In genomic region chr16:30526137-30526822, GRCh38 we compare ENCODE assay signal across 8 cellular contexts. TPM values are rescaled to one million over a fixed set of nuclear protein-coding genes. Genes with fewer than 3 reads are reported as not detected.
DNase-seq lines count a peak whose midpoint lies in the region; ATAC-seq and TF ChIP-seq lines count a peak whose summit lies in the region.

Gene ZNF768, minus strand, starts transcription at chr16:30526566. Its CDS starts 153 bp downstream, at chr16:30526413.

- peak; percentile 14 for DNase-seq in G401 (ENCODE audit: low spot score)
- peak in 1 of 2 donors; percentile 69 for DNase-seq in foreskin fibroblast
- peak; percentile 77 for DNase-seq in nephron progenitor cell
- no peak for DNase-seq in COLO829 (ENCODE audit: low spot score)

- no peaks in the 10 kb centered on the region; the same call in 1 of the 2 replicates for H3K36me3 ChIP-seq in Loucy (ENCODE audit: insufficient read depth, low read length)

- peak within 1 kb of the TSS; percentile 94 for H2AFZ ChIP-seq in Loucy (ENCODE audit: low read length)

- peak within 1 kb of the TSS; percentile 89 for H3K27ac Mint-ChIP-seq in activated T-helper 17 cell treated with anti-CD3 and anti-CD28 coated beads, Interleukin-2, amount 50 U/mL, for 72 hours
- H3K27ac Mint-ChIP-seq in nephron progenitor cell = peak within 1 kb of the TSS; percentile 93

- peak within 1 kb of the TSS; percentile 81 for H3K9ac ChIP-seq in Loucy (ENCODE audit: low read depth, low read length, poor library complexity, severe bottlenecking)

- H3K4me3 Mint-ChIP-seq in activated T-helper 17 cell treated with anti-CD3 and anti-CD28 coated beads, Interleukin-2, amount 50 U/mL, for 72 hours = peak within 1 kb of the TSS; percentile 82
- peak within 1 kb of the TSS; percentile 84 for H3K4me3 Mint-ChIP-seq in nephron progenitor cell

- peaks cover 12% of the 10 kb centered on the region for H3K4me1 Mint-ChIP-seq in activated T-helper 17 cell treated with anti-CD3 and anti-CD28 coated beads, Interleukin-2, amount 50 U/mL, for 72 hours
- peaks cover 31% of the 10 kb centered on the region for H3K4me1 Mint-ChIP-seq in nephron progenitor cell

- H3K4me3 ChIP-seq in Loucy (ENCODE audit: low read length, poor library complexity, severe bottlenecking) (peak within 1 kb of the TSS; percentile 88), foreskin fibroblast (ENCODE audit: low read depth in 1 of 2, low read length in 2 of 2) (peak within 1 kb of the TSS; percentile 75 to 85)

- H4K20me1 ChIP-seq in Loucy (ENCODE audit: insufficient read depth, low read length, poor library complexity, severe bottlenecking) = peaks cover 10% of the 10 kb centered on the region

- ATAC-seq in GM21723 (IDR thresholded peaks at IDR 0.05; ENCODE audit: unreplicated experiment) = peak; percentile 34
- peak; percentile 19 for ATAC-seq in activated T-helper 17 cell treated with anti-CD3 and anti-CD28 coated beads, Interleukin-2, amount 50 U/mL, for 72 hours (replicated peaks)
- ATAC-seq in HG02884 (IDR thresholded peaks at IDR 0.05; ENCODE audit: unreplicated experiment) = no peak

- no peaks in the 10 kb centered on the region for H3K9me3 ChIP-seq in Loucy (ENCODE audit: insufficient read depth, low read depth, low read length)

- in situ Hi-C loops in G401 (cut with HindIII; ENCODE audit: low sequenced_read_pairs) = no loop called here

- no peaks in the 10 kb centered on the region for H3K27me3 Mint-ChIP-seq in activated T-helper 17 cell treated with anti-CD3 and anti-CD28 coated beads, Interleukin-2, amount 50 U/mL, for 72 hours
- peaks cover 3% of the 10 kb centered on the region for H3K27me3 Mint-ChIP-seq in nephron progenitor cell (ENCODE audit: low read depth, poor library complexity)

- H3K79me2 ChIP-seq in Loucy (ENCODE audit: insufficient read depth, low read length) = peaks cover 12% of the 10 kb centered on the region; the same call in 1 of the 2 replicates

- no peaks in the 10 kb centered on the region for H3F3A ChIP-seq in Loucy (ENCODE audit: low read depth)

- TF ChIP-seq CTCF in Loucy (conservative IDR thresholded peaks at IDR 0.05; ENCODE audit: low read length) = no peak
- no peak for TF ChIP-seq CTCF in foreskin fibroblast (IDR thresholded peaks at IDR 0.05; ENCODE audit: low read depth, low read length)
- no peak for TF ChIP-seq CTCF in nephron progenitor cell (IDR thresholded peaks at IDR 0.05)

- peak within 1 kb of the TSS; percentile 89 for H3K4me2 ChIP-seq in Loucy (ENCODE audit: low read depth, low read length, poor library complexity, severe bottlenecking)

- no peaks in the 10 kb centered on the region for H3K9me3 Mint-ChIP-seq in activated T-helper 17 cell treated with anti-CD3 and anti-CD28 coated beads, Interleukin-2, amount 50 U/mL, for 72 hours
- no peaks in the 10 kb centered on the region for H3K9me3 Mint-ChIP-seq in nephron progenitor cell

- peaks cover 25% of the 10 kb centered on the region for H3K36me3 Mint-ChIP-seq in activated T-helper 17 cell treated with anti-CD3 and anti-CD28 coated beads, Interleukin-2, amount 50 U/mL, for 72 hours (ENCODE audit: low read depth)
- H3K36me3 Mint-ChIP-seq in nephron progenitor cell (ENCODE audit: low read depth) = peaks cover 16% of the 10 kb centered on the region

- H3K4me1 ChIP-seq in Loucy (ENCODE audit: insufficient read depth, low read length, poor library complexity, severe bottlenecking) = peaks cover 6% of the 10 kb centered on the region

- no peaks in the 10 kb centered on the region for H3K27me3 ChIP-seq in Loucy (ENCODE audit: insufficient read depth, low read length, poor library complexity, severe bottlenecking)

- no peaks in the 10 kb centered on the region for H3K9me2 ChIP-seq in Loucy (replicated peaks; ENCODE audit: low read depth, low read length)

RNA-seq across cellular contexts. Expression of gene ZNF768, which starts in this region (rescaled TPM):
- total RNA-seq in G401 (2014; rRNA removed; shearing (Covaris generic)) = 96.8 and 108 TPM in 2 replicates
- total RNA-seq in activated T-helper 17 cell treated with anti-CD3 and anti-CD28 coated beads, Interleukin-2, amount 50 U/mL, for 72 hours = 1 to 10 TPM; 3.7 to 5.3 TPM

Comparison
In these comparisons a context has a peak if more than half of its experiments do, and no peak if none do; other contexts are left out.
1. RNA of gene ZNF768 (total RNA-seq): 96.8 to 108 TPM in G401; 3.7 to 5.3 TPM in activated T-helper 17 cell treated with anti-CD3 and anti-CD28 coated beads, Interleukin-2, amount 50 U/mL, for 72 hours; every median in the first group is over 10 times any median in the second.